ENCODE assay signal across 23 cellular contexts in the genomic region with DNA sequence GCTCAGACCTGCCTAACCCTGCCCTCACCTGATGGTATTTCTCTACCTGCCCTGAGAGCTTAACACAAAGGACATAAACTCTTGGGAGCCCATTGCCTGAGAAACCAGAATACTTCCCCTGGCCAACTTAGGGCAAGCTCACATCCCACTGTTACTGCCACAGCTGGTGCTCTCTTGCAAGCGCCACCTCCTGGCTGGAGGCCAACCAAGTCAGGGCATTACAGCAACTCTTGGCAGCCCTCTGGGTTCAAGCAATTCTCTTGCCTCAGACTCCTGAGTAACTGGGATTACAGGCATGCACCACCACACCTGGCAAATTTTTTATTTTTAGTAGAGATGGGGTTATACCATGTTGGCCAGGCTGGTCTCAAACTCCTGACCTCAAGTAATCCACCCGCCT.
"Had no signal": no experiment of that assay in that cellular context is flagged by ENCODE, and none has a peak within 500 bp of the region (broad histone marks: within the 10 kb centered on the region; RNA-seq: fewer than 3 reads in every experiment).

No MANE protein-coding gene starts in this region.

- H3K4me1 Mint-ChIP-seq: nephron had no signal

- H3K27ac ChIP-seq: cardiac muscle cell, esophagus muscularis mucosa, gastroesophageal sphincter, heart left ventricle, left lung, parathyroid adenoma, upper lobe of right lung, WERI-Rb-1 had no signal

- ATAC-seq: activated naive CD4-positive, alpha-beta T cell treated with anti-CD3 and anti-CD28 coated beads, Interleukin-2, amount 50 U/mL, for 72 hours; activated T-cell treated with anti-CD3 and anti-CD28 coated beads, Interleukin-2, amount 50 U/mL, for 72 hours; gastroesophageal sphincter; heart left ventricle; left lung; sciatic nerve; upper lobe of right lung had no signal

- H2AFZ ChIP-seq: parathyroid adenoma had no signal

- H3K4me2 ChIP-seq: smooth muscle cell had no signal

- H3K27ac Mint-ChIP-seq: activated naive CD4-positive, alpha-beta T cell treated with anti-CD3 and anti-CD28 coated beads, Interleukin-2, amount 50 U/mL, for 72 hours; activated T-cell treated with anti-CD3 and anti-CD28 coated beads, Interleukin-2, amount 50 U/mL, for 72 hours; nephron had no signal

- H3K4me1 ChIP-seq: esophagus muscularis mucosa, gastroesophageal sphincter, heart left ventricle, left lung, parathyroid adenoma, upper lobe of right lung had no signal

- DNase-seq: activated CD4-positive, alpha-beta T cell treated with anti-CD3 and anti-CD28 coated beads for 1 hour; activated CD8-positive, alpha-beta memory T cell treated with anti-CD3 and anti-CD28 coated beads, Interleukin-2, amount 50 U/mL, for 4 hours; activated effector memory CD4-positive, alpha-beta T cell treated with anti-CD3 and anti-CD28 coated beads, Interleukin-2, amount 50 U/mL, for 16 hours; activated T-cell treated with anti-CD3 and anti-CD28 coated beads, Interleukin-2, amount 50 U/mL, for 72 hours; amniotic stem cell; dermis blood vessel endothelial cell; effector memory CD4-positive, alpha-beta T cell; heart left ventricle; left lung; midbrain; stimulated activated CD8-positive, alpha-beta memory T cell treated with anti-CD3 and anti-CD28 coated beads, Interleukin-4, amount 100 ng/mL, for 48 hours; stimulated activated naive CD4-positive, alpha-beta T cell; T-helper 2 cell; upper lobe of right lung; WERI-Rb-1 had no signal

- H3K36me3 ChIP-seq: cardiac muscle cell, esophagus muscularis mucosa, gastroesophageal sphincter, heart left ventricle, left lung, upper lobe of right lung, WERI-Rb-1 had no signal

- H3K79me2 ChIP-seq: parathyroid adenoma had no signal

- H3K27me3 ChIP-seq: cardiac muscle cell, esophagus muscularis mucosa, gastroesophageal sphincter, heart left ventricle, left lung, upper lobe of right lung had no signal

- H3K4me3 Mint-ChIP-seq: activated T-cell treated with anti-CD3 and anti-CD28 coated beads, Interleukin-2, amount 50 U/mL, for 72 hours; nephron had no signal

- H3K4me3 ChIP-seq: cardiac muscle cell, esophagus muscularis mucosa, gastroesophageal sphincter, heart left ventricle, left lung, smooth muscle cell, upper lobe of right lung had no signal
